ENCODE assay signal across 1 cellular context in genomic region chr11:29255401-29255800, GRCh38.
TF ChIP-seq lines count a peak whose summit lies in the region.

No MANE protein-coding gene starts in this region.

TF ChIP-seq in GM23338, 12 proteins besides CTCF, POLR2A, EP300 and RAD21 (continued from another document):
- TF ChIP-seq ZNF462 (CRISPR knock-in tag; IDR thresholded peaks at IDR 0.05) (no peak), ETS1 (IDR thresholded peaks at IDR 0.05) (no peak), EZH2 (IDR thresholded peaks at IDR 0.05; ENCODE audit: low read depth, unreplicated experiment) (no peak), JUNB (IDR thresholded peaks at IDR 0.05; ENCODE audit: unreplicated experiment) (no peak), CREB1 (CRISPR knock-in tag; IDR thresholded peaks at IDR 0.05; ENCODE audit: low read depth) (no peak)
